In genomic region chr16:3112881-3113574, GRCh38 we compare ENCODE assay signal across 10 cellular contexts. TPM values are rescaled to one million over a fixed set of nuclear protein-coding genes. Genes with fewer than 3 reads are reported as not detected.
A peak's percentile ranks its signal among the peaks of the same experiment; 100 is the strongest.
DNase-seq lines count a peak whose midpoint lies in the region; ATAC-seq and TF ChIP-seq lines count a peak whose summit lies in the region.
"Had no signal": no experiment of that assay in that cellular context is flagged by ENCODE, and none has a peak within 500 bp of the region (broad histone marks: within the 10 kb centered on the region; RNA-seq: fewer than 3 reads in every experiment).

No MANE protein-coding gene starts in this region.

- H3K27ac Mint-ChIP-seq in Calu3 (ENCODE audit: unreplicated experiment), result peak overlapping the region; percentile 15
- no peak overlapping the region for H3K27ac Mint-ChIP-seq in CD8-positive, alpha-beta T cell
- H3K27ac Mint-ChIP-seq in stimulated activated effector memory CD8-positive, alpha-beta T cell treated with anti-CD3 and anti-CD28 coated beads, Interleukin-12 subunit alpha, Interleukin-12 subunit beta, amount 100 ng/mL, for 72 hours, result no peak overlapping the region

- peaks cover 19% of the 10 kb centered on the region for H3K4me1 ChIP-seq in adipocyte (ENCODE audit: control insufficient read depth, insufficient read depth, low read length)
- H3K4me1 ChIP-seq in heart right ventricle, result peaks cover 11 to 39% (median 29%) of the 10 kb centered on the region in 9 donors
- H3K4me1 ChIP-seq in prostate gland (replicated peaks), result peaks cover 8% of the 10 kb centered on the region
- H3K4me1 ChIP-seq in CD8-positive, alpha-beta T cell (ENCODE audit: insufficient read depth, low read length), result no peaks in the 10 kb centered on the region

- H3K36me3 ChIP-seq in adipocyte (ENCODE audit: control insufficient read depth, insufficient read depth, low read length, severe bottlenecking), result peaks cover 8% of the 10 kb centered on the region
- H3K36me3 ChIP-seq in heart right ventricle, result peaks cover 0 to 38% (median 4%) of the 10 kb centered on the region in 9 donors
- no peaks in the 10 kb centered on the region for H3K36me3 ChIP-seq in prostate gland
- no peaks in the 10 kb centered on the region for H3K36me3 ChIP-seq in CD8-positive, alpha-beta T cell (ENCODE audit: insufficient read depth, low read length)

- no peaks in the 10 kb centered on the region for H3K27me3 Mint-ChIP-seq in Calu3 (ENCODE audit: unreplicated experiment)
- H3K27me3 Mint-ChIP-seq in CD8-positive, alpha-beta T cell (ENCODE audit: low read depth), result peaks cover 2% of the 10 kb centered on the region

- peak overlapping the region; percentile 85 for H3K9ac ChIP-seq in adipocyte (ENCODE audit: low read length)

- WGBS in heart right ventricle, 2 donors, result 15 to 18% methylated on average over 19 of the region's 19 CpGs
- WGBS in prostate gland, result 14% methylated on average over 19 of the region's 19 CpGs

- no peak for TF ChIP-seq CTCF in Calu3 (IDR thresholded peaks at IDR 0.05; ENCODE audit: unreplicated experiment)
- no peak for TF ChIP-seq CTCF in heart right ventricle (IDR thresholded peaks at IDR 0.05)
- no peak for TF ChIP-seq CTCF in prostate gland (IDR thresholded peaks at IDR 0.05)
- TF ChIP-seq CTCF in CD8-positive, alpha-beta T cell (IDR thresholded peaks at IDR 0.05), result no peak

- H3K36me3 Mint-ChIP-seq in Calu3 (ENCODE audit: insufficient read depth, unreplicated experiment), result peaks cover 30% of the 10 kb centered on the region
- H3K36me3 Mint-ChIP-seq in CD8-positive, alpha-beta T cell, result peaks cover 3% of the 10 kb centered on the region
- peaks cover 6% of the 10 kb centered on the region for H3K36me3 Mint-ChIP-seq in stimulated activated effector memory CD8-positive, alpha-beta T cell treated with anti-CD3 and anti-CD28 coated beads, Interleukin-12 subunit alpha, Interleukin-12 subunit beta, amount 100 ng/mL, for 72 hours

- peak overlapping the region; percentile 87 for H3K4me3 ChIP-seq in adipocyte (ENCODE audit: low read length)
- H3K4me3 ChIP-seq in heart right ventricle, result peak overlapping the region; percentile 64 to 97 (median 84)
- H3K4me3 ChIP-seq in prostate gland, result peak overlapping the region; percentile 57 to 59
- no peak overlapping the region for H3K4me3 ChIP-seq in CD8-positive, alpha-beta T cell (ENCODE audit: low read depth, low read length)

- intact Hi-C loops in Calu3 (cut with micrococcal nuclease; ENCODE audit: unreplicated experiment) (no loop called here), heart right ventricle (cut with DNase I) (loop anchor here in 2 of 10 donors (5.0 to 10.0 kb wide), 2 partner anchors 56 to 58 kb away; no protein-coding TSS in a partner anchor), prostate gland (cut with DNase I) (no loop called here)
- intact Hi-C loops in CD8-positive, alpha-beta T cell (cut with DNase I, micrococcal nuclease), result no loop called here

- DNase-seq in Calu3, result no peak
- peak; percentile 38 for DNase-seq in adipocyte (ENCODE audit: low read depth)
- no peak for DNase-seq in heart right ventricle
- no peak for DNase-seq in prostate gland (ENCODE audit: low spot score)
- DNase-seq in CD8-positive, alpha-beta T cell, result no peak
- no peak for DNase-seq in stimulated activated effector memory CD8-positive, alpha-beta T cell treated with anti-CD3 and anti-CD28 coated beads, Interleukin-12 subunit alpha, Interleukin-12 subunit beta, amount 100 ng/mL, for 72 hours (ENCODE audit: low spot score in 2 of 2)
- no peak for DNase-seq in amniotic stem cell (lab: John Stamatoyannopoulos, UW)
- DNase-seq: NCI-H524 treated with DMSO at 0.1 percent for 48 hours had no signal

- H3K27ac ChIP-seq in heart right ventricle (peak overlapping the region; percentile 18 to 93 (median 81)), prostate gland (peak overlapping the region; percentile 58 to 60)
- no peak overlapping the region for H3K27ac ChIP-seq in CD8-positive, alpha-beta T cell (ENCODE audit: low read depth, low read length)

- H3K9me3 ChIP-seq in adipocyte (ENCODE audit: control insufficient read depth, low read length) (no peaks in the 10 kb centered on the region), heart right ventricle (no peaks in the 10 kb centered on the region), prostate gland (no peaks in the 10 kb centered on the region)
- H3K9me3 ChIP-seq in CD8-positive, alpha-beta T cell (ENCODE audit: low read length), result no peaks in the 10 kb centered on the region

- H3K27me3 ChIP-seq in adipocyte (replicated peaks; ENCODE audit: control insufficient read depth, insufficient read depth, low read length) (no peaks in the 10 kb centered on the region), heart right ventricle (no peaks in the 10 kb centered on the region), prostate gland (replicated peaks; ENCODE audit: insufficient read depth) (no peaks in the 10 kb centered on the region)
- H3K27me3 ChIP-seq in CD8-positive, alpha-beta T cell (ENCODE audit: insufficient read depth, low read length), result no peaks in the 10 kb centered on the region

- no peak for TF ChIP-seq POLR2A in prostate gland (IDR thresholded peaks at IDR 0.05)

- POLR2A ChIA-PET in CD8-positive, alpha-beta T cell (lab: Charles Lee), result interaction anchor here (1.0 kb wide), 1 partner anchor 22 kb away, joined by 3 read pairs; the partner anchor contains the start of gene ZNF213

- H3K4me1 Mint-ChIP-seq in Calu3 (ENCODE audit: low read depth, unreplicated experiment), result peaks cover 19% of the 10 kb centered on the region
- peaks cover 2% of the 10 kb centered on the region for H3K4me1 Mint-ChIP-seq in CD8-positive, alpha-beta T cell (ENCODE audit: low read depth)
- no peaks in the 10 kb centered on the region for H3K4me1 Mint-ChIP-seq in stimulated activated effector memory CD8-positive, alpha-beta T cell treated with anti-CD3 and anti-CD28 coated beads, Interleukin-12 subunit alpha, Interleukin-12 subunit beta, amount 100 ng/mL, for 72 hours

- BruUV-seq in Calu3 (replicated peaks; lab: Mats Ljungman, UMichigan), result TSS peak; percentile 62

- H3K4me3 Mint-ChIP-seq in Calu3 (ENCODE audit: low read depth, unreplicated experiment), result peak overlapping the region; percentile 87
- no peak overlapping the region for H3K4me3 Mint-ChIP-seq in CD8-positive, alpha-beta T cell
- H3K4me3 Mint-ChIP-seq in stimulated activated effector memory CD8-positive, alpha-beta T cell treated with anti-CD3 and anti-CD28 coated beads, Interleukin-12 subunit alpha, Interleukin-12 subunit beta, amount 100 ng/mL, for 72 hours, result no peak overlapping the region

- H3K9me3 Mint-ChIP-seq in Calu3 (ENCODE audit: low read depth, unreplicated experiment), result no peaks in the 10 kb centered on the region
- no peaks in the 10 kb centered on the region for H3K9me3 Mint-ChIP-seq in CD8-positive, alpha-beta T cell
- no peaks in the 10 kb centered on the region for H3K9me3 Mint-ChIP-seq in stimulated activated effector memory CD8-positive, alpha-beta T cell treated with anti-CD3 and anti-CD28 coated beads, Interleukin-12 subunit alpha, Interleukin-12 subunit beta, amount 100 ng/mL, for 72 hours

- ATAC-seq in heart right ventricle, result peak in 7 of 8 donors; percentile 23 to 58 (median 44)
- no peak for ATAC-seq in CD8-positive, alpha-beta T cell
- ATAC-seq in stimulated activated effector memory CD8-positive, alpha-beta T cell treated with anti-CD3 and anti-CD28 coated beads, Interleukin-12 subunit alpha, Interleukin-12 subunit beta, amount 100 ng/mL, for 72 hours, result no peak
- ATAC-seq in HG03565 (IDR thresholded peaks at IDR 0.05; ENCODE audit: unreplicated experiment), result no peak

- CTCF ChIA-PET in Calu3 (lab: Charles Lee), result interaction anchor here (1.1 to 1.4 kb wide), 2 partner anchors 15 to 54 kb away, joined by 3 to 6 read pairs; no protein-coding TSS in a partner anchor
- CTCF ChIA-PET in CD8-positive, alpha-beta T cell (lab: Charles Lee), result interaction anchor here (0.7 to 2.9 kb wide), 5 partner anchors 11 to 85 kb away, joined by 3 to 10 read pairs (median 4); no protein-coding TSS in a partner anchor

RNA-seq across cellular contexts. Expression of gene ZNF205, which starts 0.6 kb away (rescaled TPM):
- total RNA-seq in Calu3 (2022) (17.2 and 17.7 TPM in 2 replicates), heart right ventricle (1 to 10 TPM; 5.8 to 9.0 (median 7.6) TPM), prostate gland (10 to 100 TPM; 20.9 to 27.0 TPM)
- 10 to 100 TPM; 13.8 to 26.9 TPM for polyA plus RNA-seq in heart right ventricle
- not detected for total RNA-seq in CD8-positive, alpha-beta T cell

RNA-seq across cellular contexts. Expression of gene ZSCAN10, which starts 13.9 kb away (rescaled TPM):
- total RNA-seq in Calu3 (2022) (not detected in 2 replicates), heart right ventricle (not detected), prostate gland (under 1 TPM in 1 of 2 donors, not detected in 1; 0.57 TPM)
- under 1 TPM; 0.01 to 0.07 TPM for polyA plus RNA-seq in heart right ventricle
- total RNA-seq in CD8-positive, alpha-beta T cell, result under 1 TPM in 1 of 2 experiments, not detected in 1; 0.62 TPM
- total RNA-seq: renal cortical epithelial cell had no signal

RNA-seq across cellular contexts. Expression of gene ZNF213, which starts 21.8 kb away (rescaled TPM):
- total RNA-seq in Calu3 (2022) (9.8 and 11.8 TPM in 2 replicates), heart right ventricle (1 to 10 TPM; 5.9 to 9.2 (median 7.7) TPM), prostate gland (10 to 100 TPM; 18.4 to 28.1 TPM)
- 10 to 100 TPM in 1 of 2 donors, 1 to 10 TPM in 1; 6.9 to 10.1 TPM for polyA plus RNA-seq in heart right ventricle
- total RNA-seq in CD8-positive, alpha-beta T cell, result 1 to 10 TPM; 1.8 to 2.2 TPM

RNA-seq across cellular contexts. Expression of gene IL32, which starts 47.6 kb away (rescaled TPM):
- 81.8 and 89.0 TPM in 2 replicates for total RNA-seq in Calu3 (2022)
- total RNA-seq in heart right ventricle, result 100 to 1,000 TPM in 1 of 10 donors, 10 to 100 TPM in 9; 23.4 to 204 (median 45.4) TPM
- polyA plus RNA-seq in heart right ventricle, result 100 to 1,000 TPM in 1 of 2 donors, 10 to 100 TPM in 1; 80.6 to 116 TPM
- total RNA-seq in prostate gland, result 10 to 100 TPM; 13.5 to 33.3 TPM
- 100 to 1,000 TPM; 123 to 127 TPM for total RNA-seq in CD8-positive, alpha-beta T cell

Comparison
In these comparisons a context has a peak if more than half of its experiments do, and no peak if none do; other contexts are left out.
1. ATAC-seq: peak in heart right ventricle (7 of 8); none in CD8-positive, alpha-beta T cell (single experiment), stimulated activated effector memory CD8-positive, alpha-beta T cell treated with anti-CD3 and anti-CD28 coated beads, Interleukin-12 subunit alpha, Interleukin-12 subunit beta, amount 100 ng/mL, for 72 hours (single experiment) and HG03565 (single experiment).
2. RNA of gene ZNF205, which starts 0.6 kb away (total RNA-seq): 20.9 to 27.0 TPM in prostate gland, 17.2 to 17.7 TPM in Calu3 and 5.8 to 9.0 TPM in heart right ventricle; not detected in CD8-positive, alpha-beta T cell; every median in the first group is over 4 times any median in the second.